In genomic region chr19:35828694-35829301, GRCh38 we compare ENCODE assay signal across 1 cellular context.
TF ChIP-seq lines count a peak whose summit lies in the region.

No MANE protein-coding gene starts in this region.

TF ChIP-seq in HepG2, 621 proteins besides CTCF, POLR2A, EP300 and RAD21 (continued from another document and continues in another):
- no peak for TF ChIP-seq ZNF513 (CRISPR knock-in tag; conservative IDR thresholded peaks at IDR 0.05)
- TF ChIP-seq RNF2 (conservative IDR thresholded peaks at IDR 0.05; ENCODE audit: low read depth): no peak
- TF ChIP-seq CREB3 (CRISPR knock-in tag; IDR thresholded peaks at IDR 0.05): peak; percentile 95
- no peak for TF ChIP-seq PHF8 (CRISPR knock-in tag; IDR thresholded peaks at IDR 0.05)
- peak; percentile 92; the same call in 1 of the 2 replicates for TF ChIP-seq ZNF468 (CRISPR knock-in tag; IDR thresholded peaks at IDR 0.05)
- peak in 1 of 2 experiments; percentile 57; a peak in 1 of 4 replicates for TF ChIP-seq NR2F1 (CRISPR knock-in tag; IDR thresholded peaks at IDR 0.05)
- peak; percentile 62; the same call in 1 of the 2 replicates for TF ChIP-seq SOX5 (CRISPR knock-in tag; IDR thresholded peaks at IDR 0.05; ENCODE audit: borderline replicate concordance)
- no peak for TF ChIP-seq CHD2 (IDR thresholded peaks at IDR 0.05; ENCODE audit: low read depth, low read length)
- TF ChIP-seq MBNL3 (CRISPR knock-in tag; conservative IDR thresholded peaks at IDR 0.05): no peak
- peak; percentile 74; the same call in 1 of the 2 replicates for TF ChIP-seq YEATS2 (CRISPR knock-in tag; IDR thresholded peaks at IDR 0.05; ENCODE audit: borderline replicate concordance)
- no peak for TF ChIP-seq NCOA5 (CRISPR knock-in tag; IDR thresholded peaks at IDR 0.05)
- TF ChIP-seq AHDC1 (CRISPR knock-in tag; IDR thresholded peaks at IDR 0.05; ENCODE audit: borderline replicate concordance): no peak
- peak; percentile 98 for TF ChIP-seq ZMAT3 (CRISPR knock-in tag; conservative IDR thresholded peaks at IDR 0.05)
- TF ChIP-seq RFXANK (CRISPR knock-in tag; IDR thresholded peaks at IDR 0.05): peak; percentile 84; the same call in 1 of the 2 replicates
- peak; percentile 94 for TF ChIP-seq ZNF296 (CRISPR knock-in tag; conservative IDR thresholded peaks at IDR 0.05)
- no peak for TF ChIP-seq RORA (CRISPR knock-in tag; IDR thresholded peaks at IDR 0.05)
- TF ChIP-seq ZFP36L1 (CRISPR knock-in tag; IDR thresholded peaks at IDR 0.05): no peak
- no peak for TF ChIP-seq FOXM1 (CRISPR knock-in tag; IDR thresholded peaks at IDR 0.05)
- no peak for TF ChIP-seq SP1 (IDR thresholded peaks at IDR 0.05)
- peak; percentile 53 for TF ChIP-seq SP1 (CRISPR knock-in tag; IDR thresholded peaks at IDR 0.05)
- TF ChIP-seq PATZ1 (CRISPR knock-in tag; IDR thresholded peaks at IDR 0.05): peak; percentile 75
- TF ChIP-seq HNRNPH1 (optimal IDR thresholded peaks at IDR 0.05; ENCODE audit: low read depth, low read length): no peak
- no peak for TF ChIP-seq ZKSCAN5 (CRISPR knock-in tag; IDR thresholded peaks at IDR 0.05)
- TF ChIP-seq PHF5A (CRISPR knock-in tag; IDR thresholded peaks at IDR 0.05; ENCODE audit: low read depth, unreplicated experiment): peak; percentile 57
- peak; percentile 98 for TF ChIP-seq ZNF83 (CRISPR knock-in tag; IDR thresholded peaks at IDR 0.05; ENCODE audit: borderline replicate concordance)
- TF ChIP-seq MAF1 (CRISPR knock-in tag; IDR thresholded peaks at IDR 0.05; ENCODE audit: borderline replicate concordance): 0 out of 2 replicates have a peak, but pooled peaks have one; percentile 45
- TF ChIP-seq PLSCR1 (CRISPR knock-in tag; IDR thresholded peaks at IDR 0.05; ENCODE audit: borderline replicate concordance): 0 out of 2 replicates have a peak, but pooled peaks have one; percentile 48
- TF ChIP-seq SSRP1 (CRISPR knock-in tag; IDR thresholded peaks at IDR 0.05): no peak
- TF ChIP-seq NR0B2 (CRISPR knock-in tag; IDR thresholded peaks at IDR 0.05): peak; percentile 92; the same call in 1 of the 2 replicates
- TF ChIP-seq DNMT3B (CRISPR knock-in tag; conservative IDR thresholded peaks at IDR 0.05): peak; percentile 99
- peak; percentile 91 for TF ChIP-seq ZNF138 (CRISPR knock-in tag; IDR thresholded peaks at IDR 0.05; ENCODE audit: low read depth)
- peak; percentile 83 for TF ChIP-seq ZNF281 (CRISPR knock-in tag; IDR thresholded peaks at IDR 0.05; ENCODE audit: borderline replicate concordance)
- peak; percentile 98 for TF ChIP-seq TGIF2 (CRISPR knock-in tag; IDR thresholded peaks at IDR 0.05)
- TF ChIP-seq ZFP90 (CRISPR knock-in tag; IDR thresholded peaks at IDR 0.05; ENCODE audit: borderline replicate concordance): 0 out of 2 replicates have a peak, but pooled peaks have one; percentile 48
- TF ChIP-seq SMAD9 (CRISPR knock-in tag; IDR thresholded peaks at IDR 0.05): 0 out of 2 replicates have a peak, but pooled peaks have one; percentile 87
- TF ChIP-seq TRIM22 (IDR thresholded peaks at IDR 0.05): no peak
- TF ChIP-seq FOXK1 (CRISPR knock-in tag; IDR thresholded peaks at IDR 0.05; ENCODE audit: borderline replicate concordance, low read depth): peak; percentile 91; the same call in 1 of the 2 replicates
- TF ChIP-seq SAP130 (CRISPR knock-in tag; IDR thresholded peaks at IDR 0.05; ENCODE audit: low read depth): peak; percentile 96
- no peak for TF ChIP-seq SIN3B (IDR thresholded peaks at IDR 0.05; ENCODE audit: low read length)
- peak; percentile 95 for TF ChIP-seq MXI1 (IDR thresholded peaks at IDR 0.05; ENCODE audit: borderline replicate concordance, low read depth, low read length)
- no peak for TF ChIP-seq U2AF1 (optimal IDR thresholded peaks at IDR 0.05; ENCODE audit: low read depth, low read length)
- TF ChIP-seq SCMH1 (CRISPR knock-in tag; IDR thresholded peaks at IDR 0.05; ENCODE audit: borderline replicate concordance): no peak
- TF ChIP-seq ZSCAN20 (CRISPR knock-in tag; IDR thresholded peaks at IDR 0.05; ENCODE audit: borderline replicate concordance): no peak
- TF ChIP-seq ZBTB25 (CRISPR knock-in tag; IDR thresholded peaks at IDR 0.05): peak; percentile 97
- TF ChIP-seq ZFP62 (CRISPR knock-in tag; IDR thresholded peaks at IDR 0.05): no peak
- no peak for TF ChIP-seq MEIS1 (CRISPR knock-in tag; IDR thresholded peaks at IDR 0.05; ENCODE audit: borderline replicate concordance)
- peak; percentile 95; the same call in 1 of the 2 replicates for TF ChIP-seq MXD3 (CRISPR knock-in tag; IDR thresholded peaks at IDR 0.05)
- TF ChIP-seq SMC3 (IDR thresholded peaks at IDR 0.05; ENCODE audit: low read length): 0 out of 2 replicates have a peak, but pooled peaks have one; percentile 4
- TF ChIP-seq LBX2 (CRISPR knock-in tag; IDR thresholded peaks at IDR 0.05; ENCODE audit: borderline replicate concordance): 0 out of 2 replicates have a peak, but pooled peaks have one; percentile 67
